27 cellular contexts compared by ENCODE assay signal in genomic region chr4:48862038-48862437, GRCh38.
"Had no signal": no experiment of that assay in that cellular context is flagged by ENCODE, and none has a peak within 500 bp of the region (broad histone marks: within the 10 kb centered on the region; RNA-seq: fewer than 3 reads in every experiment).

No MANE protein-coding gene starts in this region.

- H3K27ac ChIP-seq: left ventricle myocardium inferior, neural progenitor cell, neutrophil, parathyroid adenoma, psoas muscle, right lobe of liver, tibial nerve, upper lobe of right lung had no signal

- FAIRE-seq: islet of Langerhans, urothelium cell line had no signal

- DNase-seq: hypothalamus; immature natural killer cell; left ventricle myocardium inferior; mesendoderm; naive B cell; natural killer cell; nephron progenitor cell; occipital lobe; psoas muscle; right lobe of liver; stimulated activated CD4-positive, alpha-beta T cell treated with anti-CD3 and anti-CD28 coated beads, Interleukin-1b, Interleukin-23, amount 100 ng/mL, for 48 hours; stimulated activated CD4-positive, alpha-beta T cell treated with anti-CD3 and anti-CD28 coated beads, Interleukin-2, amount 100 ng/mL, for 48 hours; stimulated activated CD4-positive, alpha-beta T cell treated with anti-CD3 and anti-CD28 coated beads, Interleukin-4, amount 100 ng/mL, for 4 hours; stimulated activated CD8-positive, alpha-beta memory T cell treated with anti-CD3 and anti-CD28 coated beads, Interleukin-4, amount 100 ng/mL, for 48 hours; stimulated activated naive CD4-positive, alpha-beta T cell treated with Interleukin-2 at 50 U/mL for 16 hours; stimulated activated naive CD8-positive, alpha-beta T cell treated with anti-CD3 and anti-CD28 coated beads, Interleukin-15, amount 100 ng/mL, for 72 hours; substantia nigra; upper lobe of right lung had no signal

- H3K4me1 ChIP-seq: left ventricle myocardium inferior, neural progenitor cell, parathyroid adenoma, psoas muscle, right lobe of liver, tibial nerve, upper lobe of right lung had no signal

- H3K9me3 ChIP-seq: neutrophil, right lobe of liver had no signal

- H3K4me2 ChIP-seq: neural progenitor cell, smooth muscle cell had no signal

- H3K9ac ChIP-seq: neural progenitor cell, parathyroid adenoma had no signal

- H3K79me2 ChIP-seq: parathyroid adenoma had no signal

- H3K4me3 ChIP-seq: left ventricle myocardium inferior, lung, neural progenitor cell, psoas muscle, right lobe of liver, smooth muscle cell, tibial nerve, upper lobe of right lung had no signal

- ATAC-seq: natural killer cell; psoas muscle; right lobe of liver; stimulated activated memory B cell treated with anti-CD40 and anti-IgM and Interleukin-4, amounts not matched to agents 10 μg/mL and 1 μg/mL and 100 μg/mL, for 72 hours; stimulated activated naive CD8-positive, alpha-beta T cell treated with anti-CD3 and anti-CD28 coated beads, Interleukin-15, amount 100 ng/mL, for 72 hours; upper lobe of right lung had no signal

- H3K27me3 ChIP-seq: neural progenitor cell, neutrophil, right lobe of liver, tibial nerve, upper lobe of right lung had no signal

- H2AFZ ChIP-seq: neural progenitor cell, parathyroid adenoma had no signal
